Comparison of ENCODE assay signal across 9 cellular contexts in the genomic region with DNA sequence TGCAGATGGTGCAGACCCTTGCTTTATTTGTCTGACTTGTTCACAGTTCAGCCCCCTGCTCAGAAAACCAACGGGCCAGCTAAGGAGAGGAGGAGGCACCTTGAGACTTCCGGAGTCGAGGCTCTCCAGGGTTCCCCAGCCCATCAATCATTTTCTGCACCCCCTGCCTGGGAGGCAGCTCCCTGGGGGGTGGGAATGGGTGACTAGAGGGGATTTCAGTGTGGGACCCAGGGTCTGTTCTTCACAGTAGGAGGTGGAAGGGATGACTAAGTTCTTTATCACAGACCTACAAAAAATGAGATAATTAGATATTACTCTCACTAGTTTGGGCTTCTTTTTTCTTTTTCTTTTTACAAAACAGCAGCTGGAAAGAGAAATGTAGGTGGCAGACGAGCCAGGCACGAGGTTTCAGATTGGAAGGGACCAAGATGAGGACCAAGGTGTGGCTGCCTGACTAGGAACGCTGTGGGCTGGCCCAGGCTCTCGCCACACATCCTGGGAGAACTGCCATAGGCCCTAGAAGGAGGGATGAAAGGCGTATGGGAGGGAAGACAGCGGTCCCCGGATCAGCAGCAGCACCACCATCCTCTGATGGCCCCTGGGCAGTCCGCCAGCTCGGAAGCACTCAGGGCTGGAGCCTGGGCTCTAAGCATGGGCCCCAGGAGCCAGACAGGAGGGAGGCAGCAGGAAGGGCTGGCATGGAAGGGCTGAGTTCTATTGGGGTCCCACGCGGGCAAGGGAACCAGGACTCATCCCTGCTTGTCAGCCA. TPM values are rescaled to one million over a fixed set of nuclear protein-coding genes. Genes with fewer than 3 reads are reported as not detected.
DNase-seq lines count a peak whose midpoint lies in the region; ATAC-seq and TF ChIP-seq lines count a peak whose summit lies in the region.
"Had no signal": no experiment of that assay in that cellular context is flagged by ENCODE, and none has a peak within 500 bp of the region (broad histone marks: within the 10 kb centered on the region; RNA-seq: fewer than 3 reads in every experiment).

No MANE protein-coding gene starts in this region.

- H3K27ac ChIP-seq in CD4-positive, alpha-beta T cell (ENCODE audit: low read depth, low read length): no peak overlapping the region
- H3K27ac ChIP-seq in OCI-LY7 (ENCODE audit: low read depth, low read length, poor library complexity, severe bottlenecking) (no peak overlapping the region), coronary artery (peak overlapping the region; percentile 80 to 95)

- H3K4me2 ChIP-seq in OCI-LY7 (ENCODE audit: low read length): no peak overlapping the region

- CTCF ChIA-PET in CD4-positive, alpha-beta T cell (lab: Charles Lee): interaction anchor here (4.2 kb wide), 1 partner anchor 167 kb away, joined by 60 read pairs; no protein-coding TSS in a partner anchor
- CTCF ChIA-PET in OCI-LY7 (lab: Charles Lee; ENCODE audit: unreplicated experiment): no interaction called here

- H3K27me3 ChIP-seq in CD4-positive, alpha-beta T cell (ENCODE audit: control insufficient read depth, insufficient read depth, low read length): no peaks in the 10 kb centered on the region

- peak overlapping the region; percentile 81 for H3K27ac Mint-ChIP-seq in CD4-positive, alpha-beta T cell
- peak overlapping the region; percentile 35 to 79 for H3K27ac Mint-ChIP-seq in natural killer cell treated with Interleukin-12 subunit alpha and Interleukin-12 subunit beta and Interleukin-15 and Interleukin-18, amount 100 ng/mL, for 72 hours

- TSS peak; percentile 80 for BruUV-seq in OCI-LY7 (replicated peaks; lab: Mats Ljungman, UMichigan)

- no peaks in the 10 kb centered on the region for H4K20me1 ChIP-seq in OCI-LY7 (ENCODE audit: insufficient read depth, low read length)

- peaks cover 23% of the 10 kb centered on the region for H3K36me3 Mint-ChIP-seq in CD4-positive, alpha-beta T cell (ENCODE audit: low read depth)
- H3K36me3 Mint-ChIP-seq in natural killer cell treated with Interleukin-12 subunit alpha and Interleukin-12 subunit beta and Interleukin-15 and Interleukin-18, amount 100 ng/mL, for 72 hours: peaks cover 5% of the 10 kb centered on the region

- no peaks in the 10 kb centered on the region for H3K9me2 ChIP-seq in OCI-LY7 (ENCODE audit: insufficient read depth, low read length)

- H3K4me1 ChIP-seq in OCI-LY7 (ENCODE audit: insufficient read depth, low read length, poor library complexity, severe bottlenecking): peaks cover 3% of the 10 kb centered on the region

- no peaks in the 10 kb centered on the region for H3K9me3 ChIP-seq in CD4-positive, alpha-beta T cell (ENCODE audit: control insufficient read depth, low read length)
- H3K9me3 ChIP-seq in OCI-LY7 (ENCODE audit: low read length): no peaks in the 10 kb centered on the region

- peaks cover 53% of the 10 kb centered on the region; the same call in 1 of the 2 replicates for H3K36me3 ChIP-seq in OCI-LY7 (ENCODE audit: insufficient read depth, low read length)

- no peak for ATAC-seq in CD4-positive, alpha-beta T cell (ENCODE audit: poor library complexity)
- ATAC-seq in natural killer cell treated with Interleukin-12 subunit alpha and Interleukin-12 subunit beta and Interleukin-15 and Interleukin-18, amount 100 ng/mL, for 72 hours: no peak
- ATAC-seq in esophagus mucosa (no peak), HG02885 (IDR thresholded peaks at IDR 0.05; ENCODE audit: poor library complexity, unreplicated experiment) (no peak)
- ATAC-seq: left colon had no signal

- no peaks in the 10 kb centered on the region for H3K9me3 Mint-ChIP-seq in CD4-positive, alpha-beta T cell
- no peaks in the 10 kb centered on the region for H3K9me3 Mint-ChIP-seq in natural killer cell treated with Interleukin-12 subunit alpha and Interleukin-12 subunit beta and Interleukin-15 and Interleukin-18, amount 100 ng/mL, for 72 hours

- H3K79me2 ChIP-seq in OCI-LY7 (ENCODE audit: insufficient read depth, low read depth, low read length): no peaks in the 10 kb centered on the region

- H3K4me1 Mint-ChIP-seq in CD4-positive, alpha-beta T cell (ENCODE audit: low read depth): peaks cover 26% of the 10 kb centered on the region
- peaks cover 12 to 16% of the 10 kb centered on the region in 2 donors for H3K4me1 Mint-ChIP-seq in natural killer cell treated with Interleukin-12 subunit alpha and Interleukin-12 subunit beta and Interleukin-15 and Interleukin-18, amount 100 ng/mL, for 72 hours (ENCODE audit: low read depth in 2 of 2)

- no peak overlapping the region for H2AFZ ChIP-seq in OCI-LY7 (ENCODE audit: low read length)

- intact Hi-C loops in CD4-positive, alpha-beta T cell (cut with DNase I, micrococcal nuclease): no loop called here
- intact Hi-C loops in OCI-LY7 (cut with micrococcal nuclease; ENCODE audit: unreplicated experiment): no loop called here

- POLR2A ChIA-PET in CD4-positive, alpha-beta T cell (lab: Charles Lee): interaction anchor here (0.6 to 1.3 kb wide), 5 partner anchors 61 to 167 kb away, joined by 3 to 4 read pairs (median 3); no protein-coding TSS in a partner anchor
- POLR2A ChIA-PET in OCI-LY7 (lab: Charles Lee): no interaction called here

- no peak overlapping the region for H3K4me3 Mint-ChIP-seq in CD4-positive, alpha-beta T cell
- H3K4me3 Mint-ChIP-seq in natural killer cell treated with Interleukin-12 subunit alpha and Interleukin-12 subunit beta and Interleukin-15 and Interleukin-18, amount 100 ng/mL, for 72 hours: no peak overlapping the region

- no peak for DNase-seq in CD4-positive, alpha-beta T cell
- DNase-seq in OCI-LY7 (ENCODE audit: low spot score) (no peak), coronary artery (ENCODE audit: low spot score) (no peak), dedifferentiated amniotic fluid mesenchymal stem cell (ENCODE audit: extremely low spot score) (no peak)
- DNase-seq in natural killer cell treated with Interleukin-12 subunit alpha and Interleukin-12 subunit beta and Interleukin-15 and Interleukin-18, amount 100 ng/mL, for 72 hours (ENCODE audit: low spot score): no peak
- DNase-seq in activated CD4-positive, CD25-positive, alpha-beta regulatory T cell (lab: John Stamatoyannopoulos, UW): no peak

- no peak for TF ChIP-seq CTCF in CD4-positive, alpha-beta T cell (IDR thresholded peaks at IDR 0.05)
- TF ChIP-seq CTCF in OCI-LY7 (conservative IDR thresholded peaks at IDR 0.05; ENCODE audit: low read length): no peak
- no peak for TF ChIP-seq CTCF in coronary artery (IDR thresholded peaks at IDR 0.05)

- H3K4me3 ChIP-seq in OCI-LY7 (ENCODE audit: low read depth, low read length, poor library complexity, severe bottlenecking) (no peak overlapping the region), coronary artery (no peak overlapping the region)

- H3K27me3 Mint-ChIP-seq in CD4-positive, alpha-beta T cell: no peaks in the 10 kb centered on the region
- no peaks in the 10 kb centered on the region for H3K27me3 Mint-ChIP-seq in natural killer cell treated with Interleukin-12 subunit alpha and Interleukin-12 subunit beta and Interleukin-15 and Interleukin-18, amount 100 ng/mL, for 72 hours

RNA-seq across cellular contexts. Expression of a gene that starts 14.2 kb away (rescaled TPM):
- 10 to 100 TPM; 26.4 to 26.5 TPM for total RNA-seq in CD4-positive, alpha-beta T cell
- 32.0 and 33.4 TPM in 2 replicates for total RNA-seq in OCI-LY7 (2014; rRNA removed; shearing (Covaris generic))
- 94.2 and 106 TPM in 2 replicates for total RNA-seq in OCI-LY7 (2022)
- 10 to 100 TPM; 67.5 to 96.7 TPM for total RNA-seq in natural killer cell treated with Interleukin-12 subunit alpha and Interleukin-12 subunit beta and Interleukin-15 and Interleukin-18, amount 100 ng/mL, for 72 hours
- 103 TPM for total RNA-seq in esophagus mucosa

RNA-seq across cellular contexts. Expression of a gene that starts 39.6 kb away (rescaled TPM):
- total RNA-seq in CD4-positive, alpha-beta T cell: 1 to 10 TPM; 1.8 to 2.3 TPM
- total RNA-seq in OCI-LY7 (2014; rRNA removed; shearing (Covaris generic)): 16.2 and 22.6 TPM in 2 replicates
- total RNA-seq in OCI-LY7 (2022) (40.6 and 48.3 TPM in 2 replicates), esophagus mucosa (8.7 TPM)
- 10 to 100 TPM in 1 of 2 donors, 1 to 10 TPM in 1; 6.5 to 25.5 TPM for total RNA-seq in natural killer cell treated with Interleukin-12 subunit alpha and Interleukin-12 subunit beta and Interleukin-15 and Interleukin-18, amount 100 ng/mL, for 72 hours

Comparison
In these comparisons a context has a peak if more than half of its experiments do, and no peak if none do; other contexts are left out.
1. H3K27ac ChIP-seq: peak in coronary artery (2 of 2); none in CD4-positive, alpha-beta T cell (single experiment) and OCI-LY7 (single experiment).